In the genomic region with DNA sequence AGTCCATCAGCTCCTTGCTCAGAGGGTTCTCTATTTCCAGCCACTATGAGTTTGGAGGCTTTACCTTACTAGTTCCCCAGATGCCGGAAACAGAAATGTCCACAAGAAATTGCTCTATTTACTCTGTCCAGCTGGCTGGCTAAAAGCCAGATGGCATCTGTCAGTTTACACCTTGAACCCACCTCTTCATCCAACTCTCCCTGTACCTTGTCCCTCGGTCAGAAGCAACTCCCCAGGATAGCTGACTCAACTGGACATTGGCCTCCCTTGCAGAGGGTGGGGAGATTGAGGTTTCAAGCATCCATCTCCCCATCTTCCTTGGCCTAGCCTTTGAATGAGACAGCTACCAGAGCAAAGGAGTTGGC, we compare ENCODE assay signal across 1 cellular context.
TF ChIP-seq lines count a peak whose summit lies in the region.

No MANE protein-coding gene starts in this region.

TF ChIP-seq in GM12891, 5 proteins besides CTCF, POLR2A, EP300 and RAD21:
- no peak for TF ChIP-seq POLR2AphosphoS5 (IDR thresholded peaks at IDR 0.05; ENCODE audit: low read depth, low read length)
- no peak for TF ChIP-seq POU2F2 (IDR thresholded peaks at IDR 0.05; ENCODE audit: low read depth, low read length)
- no peak for TF ChIP-seq SPI1 (IDR thresholded peaks at IDR 0.05; ENCODE audit: low read depth, low read length)
- TF ChIP-seq TAF1 (IDR thresholded peaks at IDR 0.05; ENCODE audit: low read depth, low read length): no peak
- no peak for TF ChIP-seq PAX5 (IDR thresholded peaks at IDR 0.05; ENCODE audit: insufficient read depth, low read length, severe bottlenecking)
